ENCODE assay signal across 1 cellular context in the genomic region with DNA sequence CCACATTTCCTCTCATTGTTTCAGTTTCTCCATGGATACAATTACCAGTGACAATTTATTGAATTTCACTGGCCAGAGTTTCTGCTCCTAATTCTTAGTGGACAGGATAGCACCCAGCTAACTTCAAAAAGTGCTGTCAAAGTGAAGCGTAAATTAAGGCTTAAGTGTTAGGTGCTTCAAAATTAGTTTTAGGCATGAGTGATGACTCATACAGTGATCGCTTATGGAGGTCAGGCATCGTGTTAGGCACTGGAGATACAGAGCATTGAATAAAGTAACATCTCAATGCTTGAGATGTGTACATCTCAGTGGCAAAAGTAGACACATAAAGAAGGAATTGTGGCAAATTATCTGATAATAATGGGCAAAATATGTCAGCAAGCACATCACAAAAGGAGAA.
TF ChIP-seq lines count a peak whose summit lies in the region.

No MANE protein-coding gene starts in this region.

TF ChIP-seq in endothelial cell of umbilical vein, 7 proteins besides CTCF, POLR2A, EP300 and RAD21 (continued from another document):
- TF ChIP-seq FOS (IDR thresholded peaks at IDR 0.05; ENCODE audit: borderline replicate concordance, insufficient read depth, low read length) (peak; percentile 27), MYC (IDR thresholded peaks at IDR 0.05; ENCODE audit: low read depth, low read length) (no peak), JUN (IDR thresholded peaks at IDR 0.05; ENCODE audit: borderline replicate concordance, insufficient read depth, insufficient read length, low read depth) (peak; percentile 43), GATA2 (IDR thresholded peaks at IDR 0.05; ENCODE audit: insufficient read depth, insufficient read length, low read depth, low read length) (no peak)
- TF ChIP-seq, protein P1, sequence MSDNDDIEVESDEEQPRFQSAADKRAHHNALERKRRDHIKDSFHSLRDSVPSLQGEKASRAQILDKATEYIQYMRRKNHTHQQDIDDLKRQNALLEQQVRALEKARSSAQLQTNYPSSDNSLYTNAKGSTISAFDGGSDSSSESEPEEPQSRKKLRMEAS (IDR thresholded peaks at IDR 0.05; ENCODE audit: insufficient read depth, insufficient read length), result no peak
TF ChIP-seq in endothelial cell of umbilical vein: peak in this region for 2.
